12 cellular contexts compared by ENCODE assay signal in genomic region chr16:54466233-54466632, GRCh38.
"Had no signal": no experiment of that assay in that cellular context is flagged by ENCODE, and none has a peak within 500 bp of the region (broad histone marks: within the 10 kb centered on the region; RNA-seq: fewer than 3 reads in every experiment).

No MANE protein-coding gene starts in this region.

- H3K36me3 ChIP-seq: brain microvascular endothelial cell, gastroesophageal sphincter, sigmoid colon had no signal

- H3K27ac ChIP-seq: brain microvascular endothelial cell, epithelial cell of prostate, gastroesophageal sphincter, sigmoid colon had no signal

- H3K27me3 ChIP-seq: brain microvascular endothelial cell, gastroesophageal sphincter, sigmoid colon had no signal

- ATAC-seq: activated CD4-positive, CD25-positive, alpha-beta regulatory T cell treated with anti-CD3 and anti-CD28 coated beads, Interleukin-2, amount 50 U/mL, for 24 hours; effector memory CD8-positive, alpha-beta T cell; gastroesophageal sphincter had no signal

- H3K4me1 ChIP-seq: gastroesophageal sphincter, sigmoid colon had no signal

- H3K4me3 ChIP-seq: gastroesophageal sphincter, sigmoid colon had no signal

- DNase-seq: activated effector memory CD4-positive, alpha-beta T cell treated with anti-CD3 and anti-CD28 coated beads, Interleukin-2, amount 50 U/mL, for 16 hours; activated T-cell treated with anti-CD3 and anti-CD28 coated beads, Interleukin-2, amount 50 U/mL, for 24 hours; amygdala; brain microvascular endothelial cell; effector memory CD8-positive, alpha-beta T cell; occipital lobe; sigmoid colon; stimulated activated naive CD4-positive, alpha-beta T cell; substantia nigra had no signal
